ENCODE assay signal across 1 cellular context in the genomic region with DNA sequence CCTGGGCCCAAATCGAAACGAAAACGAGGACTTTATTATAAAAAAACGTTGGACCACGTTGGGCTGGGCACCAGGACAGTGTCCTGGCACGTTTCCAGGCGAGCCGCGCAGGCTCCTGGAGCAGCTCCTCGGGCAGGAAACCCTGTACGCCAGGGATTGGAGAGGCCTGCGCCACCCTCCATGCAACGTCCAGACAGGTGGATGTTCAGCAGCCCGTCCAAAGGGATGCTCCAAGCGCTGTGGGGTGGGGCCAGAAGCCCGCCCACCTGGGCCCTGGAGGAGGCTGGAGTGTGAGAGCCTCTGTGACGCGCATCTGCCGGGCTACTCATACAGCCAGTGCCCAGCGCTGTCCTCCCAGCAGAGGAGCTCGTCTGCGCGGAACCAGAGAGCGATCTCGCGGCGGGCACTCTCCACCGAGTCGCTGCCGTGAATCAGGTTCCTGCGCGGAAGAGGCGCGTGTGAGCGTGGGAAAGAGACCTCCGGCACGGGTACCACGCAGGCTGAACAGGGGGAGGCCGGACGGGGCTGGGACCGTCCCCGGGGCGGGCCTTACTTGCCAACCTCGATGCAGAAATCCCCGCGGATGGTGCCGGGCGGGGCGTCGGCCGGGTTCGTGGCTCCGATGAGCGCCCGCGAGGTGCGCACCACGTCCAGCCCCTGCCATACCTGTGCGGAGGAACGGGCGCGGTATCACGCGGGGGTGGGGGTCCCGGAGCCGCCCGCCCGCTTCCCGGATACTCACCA.
TF ChIP-seq lines count a peak whose summit lies in the region.

No MANE protein-coding gene starts in this region.

TF ChIP-seq in GM23338, 12 proteins besides CTCF, POLR2A, EP300 and RAD21:
- TF ChIP-seq ZNF462 (CRISPR knock-in tag; IDR thresholded peaks at IDR 0.05), result no peak
- TF ChIP-seq, protein P1, sequence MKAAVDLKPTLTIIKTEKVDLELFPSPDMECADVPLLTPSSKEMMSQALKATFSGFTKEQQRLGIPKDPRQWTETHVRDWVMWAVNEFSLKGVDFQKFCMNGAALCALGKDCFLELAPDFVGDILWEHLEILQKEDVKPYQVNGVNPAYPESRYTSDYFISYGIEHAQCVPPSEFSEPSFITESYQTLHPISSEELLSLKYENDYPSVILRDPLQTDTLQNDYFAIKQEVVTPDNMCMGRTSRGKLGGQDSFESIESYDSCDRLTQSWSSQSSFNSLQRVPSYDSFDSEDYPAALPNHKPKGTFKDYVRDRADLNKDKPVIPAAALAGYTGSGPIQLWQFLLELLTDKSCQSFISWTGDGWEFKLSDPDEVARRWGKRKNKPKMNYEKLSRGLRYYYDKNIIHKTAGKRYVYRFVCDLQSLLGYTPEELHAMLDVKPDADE (IDR thresholded peaks at IDR 0.05), result no peak
- TF ChIP-seq ZNF331 (CRISPR knock-in tag; IDR thresholded peaks at IDR 0.05; ENCODE audit: low read depth), result no peak
- TF ChIP-seq CREB1 (CRISPR knock-in tag; IDR thresholded peaks at IDR 0.05; ENCODE audit: low read depth), result 0 out of 2 replicates have a peak, but pooled peaks have one; percentile 13
- TF ChIP-seq POLR2AphosphoS5 (IDR thresholded peaks at IDR 0.05; ENCODE audit: low read depth), result peak; percentile 35
